ENCODE assay signal across 8 cellular contexts in the genomic region with DNA sequence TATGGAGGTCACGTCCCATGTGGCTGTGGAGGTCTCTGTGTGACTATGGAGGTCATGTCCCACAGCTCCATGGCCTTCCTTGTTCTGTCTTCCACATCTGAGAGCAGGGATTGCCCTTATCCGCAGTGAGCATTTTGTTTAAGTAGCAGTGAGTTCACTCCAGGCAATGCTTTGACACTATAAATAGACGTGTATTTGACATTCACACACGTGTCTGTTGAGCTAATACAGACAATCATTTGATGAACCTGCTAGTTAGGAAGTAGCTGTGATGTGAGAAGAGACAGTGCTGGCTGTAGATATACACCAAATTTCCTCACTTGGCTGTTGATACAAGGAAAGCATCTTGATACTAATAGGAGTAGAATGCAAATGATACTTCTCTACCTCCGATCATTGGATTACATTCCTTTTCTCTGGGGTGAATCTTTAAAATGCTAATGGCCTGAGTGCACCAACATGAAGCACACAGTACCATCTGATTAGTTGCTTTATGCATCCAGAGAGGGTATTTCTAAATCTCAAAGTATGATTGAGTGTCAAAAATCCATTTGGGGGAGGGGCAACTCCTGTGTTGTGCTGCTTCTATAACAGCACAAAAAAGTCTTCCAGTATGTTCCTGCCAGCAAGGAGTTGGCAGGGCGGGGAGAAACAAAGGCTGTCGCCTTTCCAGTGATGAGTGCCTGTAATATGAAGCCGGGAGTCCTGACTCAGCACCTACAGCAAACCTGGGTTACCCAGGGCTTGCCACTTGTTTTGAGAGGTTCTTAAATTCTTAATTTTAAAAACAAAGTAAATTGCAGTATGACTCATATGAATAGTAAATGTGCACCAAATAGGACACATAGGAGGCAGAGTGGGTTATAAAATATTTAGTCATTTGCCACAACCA. TPM values are rescaled to one million over a fixed set of nuclear protein-coding genes. Genes with fewer than 3 reads are reported as not detected.
DNase-seq lines count a peak whose midpoint lies in the region; ATAC-seq and TF ChIP-seq lines count a peak whose summit lies in the region.

No MANE protein-coding gene starts in this region.

- H3K27me3 ChIP-seq in lower lobe of right lung (ENCODE audit: low read depth), result no peaks in the 10 kb centered on the region
- no peaks in the 10 kb centered on the region for H3K27me3 ChIP-seq in tibial artery

- H3K4me3 ChIP-seq in choroid plexus epithelial cell (ENCODE audit: low read depth, low read length), result no peak overlapping the region
- H3K4me3 ChIP-seq in lower lobe of right lung, result no peak overlapping the region
- no peak overlapping the region for H3K4me3 ChIP-seq in tibial artery

- H3K9ac ChIP-seq in ES-I3 (ENCODE audit: low read depth, low read length), result peak overlapping the region; percentile 2; the same call in 1 of the 2 replicates

- H3K9me3 ChIP-seq in ES-I3 (ENCODE audit: control insufficient read depth, insufficient read depth, low read length) (no peaks in the 10 kb centered on the region), lower lobe of right lung (no peaks in the 10 kb centered on the region), tibial artery (no peaks in the 10 kb centered on the region)

- peak; percentile 88 to 92 for ATAC-seq in lower lobe of right lung
- no peak for ATAC-seq in HG03460 (IDR thresholded peaks at IDR 0.05; ENCODE audit: unreplicated experiment)
- no peak for ATAC-seq in HG02981 (IDR thresholded peaks at IDR 0.05; ENCODE audit: unreplicated experiment)
- no peak for ATAC-seq in HG03432 (IDR thresholded peaks at IDR 0.05; ENCODE audit: unreplicated experiment)

- H3K27ac ChIP-seq in lower lobe of right lung (peak overlapping the region; percentile 31), tibial artery (peak overlapping the region in 1 of 2 donors; percentile 15)

- DNase-seq in NCI-H187 treated with DMSO at 0.1 percent for 48 hours (lab: John Stamatoyannopoulos, UW) (peak; percentile 70), choroid plexus epithelial cell (ENCODE audit: low read depth) (peak; percentile 63), lower lobe of right lung (peak; percentile 71), tibial artery (no peak)

- H3K4me1 ChIP-seq in ES-I3 (ENCODE audit: insufficient read depth, low read length), result peaks cover 16% of the 10 kb centered on the region
- H3K4me1 ChIP-seq in lower lobe of right lung, result peaks cover 69% of the 10 kb centered on the region
- H3K4me1 ChIP-seq in tibial artery, result peaks cover 0 to 37% (median 25%) of the 10 kb centered on the region in 4 donors

- intact Hi-C loops in lower lobe of right lung (cut with DNase I) (no loop called here), tibial artery (cut with DNase I; ENCODE audit: low total_unique reads) (loop anchor here (10.0 kb wide), 2 partner anchors 238 to 272 kb away; partner anchors contain the start of gene ADPRHL1)

- no peak for TF ChIP-seq CTCF in choroid plexus epithelial cell (conservative IDR thresholded peaks at IDR 0.05; ENCODE audit: low read depth, low read length)
- no peak for TF ChIP-seq CTCF in lower lobe of right lung (IDR thresholded peaks at IDR 0.05)
- no peak for TF ChIP-seq CTCF in tibial artery (IDR thresholded peaks at IDR 0.05)

- peaks cover 6% of the 10 kb centered on the region; the same call in 1 of the 2 replicates for H3K36me3 ChIP-seq in ES-I3 (ENCODE audit: insufficient read depth, low read length)
- H3K36me3 ChIP-seq in lower lobe of right lung, result peaks cover 38% of the 10 kb centered on the region
- peaks cover 0 to 23% (median 21%) of the 10 kb centered on the region in 3 donors for H3K36me3 ChIP-seq in tibial artery

RNA-seq across cellular contexts. Expression of gene CUL4A, which starts 7.0 kb away (rescaled TPM):
- 60.1 TPM for total RNA-seq in lower lobe of right lung

RNA-seq across cellular contexts. Expression of gene PCID2, which starts 7.9 kb away (rescaled TPM):
- total RNA-seq in lower lobe of right lung, result 35.1 TPM

RNA-seq across cellular contexts. Expression of gene PROZ, which starts 58.0 kb away (rescaled TPM):
- total RNA-seq in lower lobe of right lung, result not detected

Comparison
In these comparisons a context has a peak if more than half of its experiments do, and no peak if none do; other contexts are left out.
1. DNase-seq: peak in NCI-H187 treated with DMSO at 0.1 percent for 48 hours (single experiment), choroid plexus epithelial cell (single experiment) and lower lobe of right lung (single experiment); none in tibial artery (0 of 2).
2. ATAC-seq: peak in lower lobe of right lung (2 of 2); none in HG03460 (single experiment), HG02981 (single experiment) and HG03432 (single experiment).